ENCODE assay signal across 26 cellular contexts in the genomic region with DNA sequence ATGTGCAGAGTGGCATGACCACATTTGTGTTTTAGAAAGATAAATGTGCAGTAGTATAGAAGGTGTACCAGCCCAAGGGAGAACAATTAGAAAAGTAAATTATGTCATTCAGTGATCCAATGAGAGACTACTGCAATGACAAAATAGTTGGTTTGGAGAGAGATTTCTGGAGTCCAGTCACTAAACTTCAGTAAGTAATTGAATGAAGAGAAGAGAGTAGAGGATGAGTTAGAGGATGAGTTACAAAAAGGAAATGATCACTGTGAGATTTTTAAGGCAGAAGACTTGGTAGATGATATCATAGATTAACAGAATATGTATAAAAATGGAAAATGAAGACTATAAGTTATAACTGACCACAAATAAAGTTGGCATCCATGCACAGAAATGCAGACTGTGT. TPM values are rescaled to one million over a fixed set of nuclear protein-coding genes. Genes with fewer than 3 reads are reported as not detected.
"Had no signal": no experiment of that assay in that cellular context is flagged by ENCODE, and none has a peak within 500 bp of the region (broad histone marks: within the 10 kb centered on the region; RNA-seq: fewer than 3 reads in every experiment).

No MANE protein-coding gene starts in this region.

- H3K27me3 Mint-ChIP-seq: activated T-cell treated with anti-CD3 and anti-CD28 coated beads, Interleukin-2, amount 50 U/mL, for 24 hours had no signal

- H3K27ac Mint-ChIP-seq: activated CD8-positive, alpha-beta T cell treated with anti-CD3 and anti-CD28 coated beads, Interleukin-2, amount 10 ng/mL, durations not matched to agents 7 days and 5 days; activated T-cell treated with anti-CD3 and anti-CD28 coated beads, Interleukin-2, amount 50 U/mL, for 24 hours; brain had no signal

- H3K27ac ChIP-seq: WERI-Rb-1 had no signal

- H3K36me3 Mint-ChIP-seq: brain had no signal

- H3K4me1 Mint-ChIP-seq: brain; central memory CD8-positive, alpha-beta T cell had no signal

- H3K36me3 ChIP-seq: WERI-Rb-1 had no signal

- H3K9me3 Mint-ChIP-seq: activated T-cell treated with anti-CD3 and anti-CD28 coated beads, Interleukin-2, amount 50 U/mL, for 24 hours; brain; central memory CD8-positive, alpha-beta T cell had no signal

- DNase-seq: activated CD4-positive, alpha-beta T cell treated with anti-CD3 and anti-CD28 coated beads for 48 hours; activated CD4-positive, alpha-beta T cell treated with anti-CD3 and anti-CD28 coated beads, Interleukin-2, amount 50 U/mL, for 4 hours; activated CD8-positive, alpha-beta memory T cell treated with anti-CD3 and anti-CD28 coated beads, Interleukin-2, amount 50 U/mL, for 48 hours; activated CD8-positive, alpha-beta T cell treated with anti-CD3 and anti-CD28 coated beads, Interleukin-2, amount 10 ng/mL, durations not matched to agents 7 days and 5 days; activated gamma-delta T cell treated with Interleukin-2 at 50 U/mL for 16 hours; activated naive CD4-positive, alpha-beta T cell treated with anti-CD3 and anti-CD28 coated beads, Interleukin-2, amount 50 U/mL, for 16 hours; activated T-cell treated with anti-CD3 and anti-CD28 coated beads, Interleukin-2, amount 50 U/mL, for 24 hours; amygdala; KG1; NCI-H1105; NCI-H1436; NCI-H1694 treated with DMSO at 0.1 percent for 48 hours; NCI-H2029 treated with DMSO at 0.1 percent for 48 hours; NCI-H345; NCI-H510A; NCI-H526 treated with DMSO at 0.1 percent for 48 hours; NCI-H82; SIG-M5; T-helper 2 cell; T1000; WERI-Rb-1 had no signal

- H3K4me3 Mint-ChIP-seq: activated CD8-positive, alpha-beta T cell treated with anti-CD3 and anti-CD28 coated beads, Interleukin-2, amount 10 ng/mL, durations not matched to agents 7 days and 5 days; activated T-cell treated with anti-CD3 and anti-CD28 coated beads, Interleukin-2, amount 50 U/mL, for 24 hours; brain; central memory CD8-positive, alpha-beta T cell had no signal

- ATAC-seq: activated CD8-positive, alpha-beta T cell treated with anti-CD3 and anti-CD28 coated beads, Interleukin-2, amount 10 ng/mL, durations not matched to agents 7 days and 5 days had no signal

RNA-seq across cellular contexts. Expression of a gene that starts 8.4 kb away (rescaled TPM):
- total RNA-seq: activated CD8-positive, alpha-beta T cell treated with anti-CD3 and anti-CD28 coated beads, Interleukin-2, amount 10 ng/mL, durations not matched to agents 7 days and 5 days; MCF 10A; RPMI7951 had no signal

RNA-seq across cellular contexts. Expression of a gene that starts 33.4 kb away (rescaled TPM):
- total RNA-seq: MCF 10A, OCI-LY7, RPMI7951 had no signal
